Comparison of ENCODE assay signal across 11 cellular contexts in the genomic region with DNA sequence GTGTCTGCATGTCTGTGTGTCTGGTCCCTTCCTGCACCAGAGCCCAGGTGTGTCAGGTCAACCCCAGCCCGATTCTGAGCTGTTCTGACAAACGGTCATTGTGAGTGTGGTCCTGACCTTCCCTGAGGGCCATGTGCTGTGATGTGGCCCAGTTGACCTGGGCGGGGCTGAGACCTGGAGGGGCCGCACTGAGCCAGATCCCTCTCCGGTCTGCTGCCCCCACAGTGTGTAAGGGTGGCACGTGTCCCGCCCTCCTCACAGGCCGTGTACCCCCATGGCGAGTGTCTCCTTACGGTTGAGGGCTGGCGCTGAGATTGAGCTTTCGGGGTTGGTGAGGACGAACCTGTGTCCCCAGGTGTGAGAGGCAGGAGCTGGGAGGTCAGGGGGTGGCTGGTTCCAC.
"Had no signal": no experiment of that assay in that cellular context is flagged by ENCODE, and none has a peak within 500 bp of the region (broad histone marks: within the 10 kb centered on the region; RNA-seq: fewer than 3 reads in every experiment).

No MANE protein-coding gene starts in this region.

- ATAC-seq: heart left ventricle had no signal

- H3K4me3 Mint-ChIP-seq: naive thymus-derived CD4-positive, alpha-beta T cell had no signal

- H3K27ac ChIP-seq: cardiac muscle cell, heart left ventricle, skin epidermis, thyroid gland, uterus had no signal

- H3K36me3 Mint-ChIP-seq: naive thymus-derived CD4-positive, alpha-beta T cell had no signal

- H3K4me3 ChIP-seq: cardiac muscle cell, heart left ventricle, skin epidermis, thyroid gland, uterus had no signal

- H3K9me3 ChIP-seq: heart left ventricle, thyroid gland, uterus had no signal

- DNase-seq: activated CD4-positive, alpha-beta T cell treated with anti-CD3 and anti-CD28 coated beads, Interleukin-2, amount 50 U/mL, for 1 hour; activated naive CD4-positive, alpha-beta T cell; effector CD8-positive, alpha-beta T cell; heart left ventricle; occipital lobe; stimulated activated CD4-positive, alpha-beta T cell treated with anti-CD3 and anti-CD28 coated beads, Interleukin-4, amount 100 ng/mL, for 4 hours; thyroid gland; uterus had no signal

- H3K36me3 ChIP-seq: cardiac muscle cell, heart left ventricle, thyroid gland, uterus had no signal
